Comparison of ENCODE assay signal across 24 cellular contexts in the genomic region with DNA sequence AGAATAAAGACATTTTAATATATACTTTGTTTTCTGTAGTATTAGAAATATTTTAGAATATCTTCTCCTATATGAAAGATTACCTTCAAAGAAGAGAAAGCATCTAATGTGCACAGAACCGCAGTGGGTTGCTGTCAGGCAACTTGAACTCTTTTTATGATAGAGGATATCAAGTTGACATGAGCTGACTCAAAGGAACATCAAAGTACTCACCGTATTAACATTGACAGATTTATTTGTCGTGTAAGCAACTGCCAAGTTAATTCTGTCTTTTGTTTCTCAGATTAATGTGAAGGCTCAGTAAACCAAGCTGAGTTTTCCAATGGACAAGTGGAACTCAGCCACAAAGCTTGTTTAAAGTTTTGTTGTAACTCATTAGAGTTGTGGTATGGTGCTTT. TPM values are rescaled to one million over a fixed set of nuclear protein-coding genes. Genes with fewer than 3 reads are reported as not detected.
DNase-seq lines count a peak whose midpoint lies in the region; ATAC-seq, FAIRE-seq and TF ChIP-seq lines count a peak whose summit lies in the region.
"Had no signal": no experiment of that assay in that cellular context is flagged by ENCODE, and none has a peak within 500 bp of the region (broad histone marks: within the 10 kb centered on the region; RNA-seq: fewer than 3 reads in every experiment).

No MANE protein-coding gene starts in this region.

- no peak overlapping the region for H3K27ac Mint-ChIP-seq in MCF 10A (ENCODE audit: low read depth, unreplicated experiment)
- H3K27ac Mint-ChIP-seq in activated CD4-positive, alpha-beta T cell treated with anti-CD3 and anti-CD28 coated beads, Interleukin-2, amount 10 ng/mL, durations not matched to agents 24 days and 14 days: no peak overlapping the region
- no peak overlapping the region for H3K27ac Mint-ChIP-seq in activated CD4-positive, alpha-beta T cell treated with anti-CD3 and anti-CD28 coated beads, Interleukin-2, amount 10 ng/mL, durations not matched to agents 7 days and 5 days
- H3K27ac Mint-ChIP-seq: nephron had no signal

- H2AFZ ChIP-seq in OCI-LY1 (ENCODE audit: low read length): 0 out of 2 replicates have a peak overlapping the region, but pooled peaks have one; percentile 4
- no peak overlapping the region for H2AFZ ChIP-seq in endothelial cell of umbilical vein (ENCODE audit: low read depth, low read length)

- TF ChIP-seq CTCF in MCF 10A (IDR thresholded peaks at IDR 0.05; ENCODE audit: unreplicated experiment): no peak
- TF ChIP-seq CTCF in breast epithelium (IDR thresholded peaks at IDR 0.05): no peak
- no peak for TF ChIP-seq CTCF in OCI-LY1 (IDR thresholded peaks at IDR 0.05; ENCODE audit: low read length)
- no peak for TF ChIP-seq CTCF in endothelial cell of umbilical vein (IDR thresholded peaks at IDR 0.05; ENCODE audit: extremely low read depth in 1 of 2, insufficient read depth in 1 of 2, low read depth in 1 of 2, low read length in 2 of 2)

- no peak for DNase-seq in MCF 10A (ENCODE audit: unreplicated experiment)
- DNase-seq in breast epithelium (ENCODE audit: low spot score in 2 of 2): no peak
- no peak for DNase-seq in endothelial cell of umbilical vein (ENCODE audit: low read depth, low spot score)
- no peak for DNase-seq in activated CD4-positive, alpha-beta T cell treated with anti-CD3 and anti-CD28 coated beads, Interleukin-2, amount 10 ng/mL, durations not matched to agents 24 days and 14 days
- DNase-seq in activated CD4-positive, alpha-beta T cell treated with anti-CD3 and anti-CD28 coated beads, Interleukin-2, amount 10 ng/mL, durations not matched to agents 7 days and 5 days: no peak
- DNase-seq: activated CD8-positive, alpha-beta memory T cell treated with anti-CD3 and anti-CD28 coated beads for 24 hours; activated effector memory CD4-positive, alpha-beta T cell treated with anti-CD3 and anti-CD28 coated beads, Interleukin-2, amount 50 U/mL, for 16 hours; BE2C; GF-D8; heart left ventricle; Kasumi-1; lower lobe of right lung; mucosa of descending colon; NCI-H1048; NCI-H1694; NCI-H524; pancreas; RPMI8226; stimulated activated CD4-positive, alpha-beta T cell treated with anti-CD3 and anti-CD28 coated beads, Interleukin-2, amount 100 ng/mL, for 48 hours had no signal

- H3K4me3 ChIP-seq in breast epithelium: no peak overlapping the region
- no peak overlapping the region for H3K4me3 ChIP-seq in OCI-LY1 (ENCODE audit: low read depth, low read length, poor library complexity, severe bottlenecking)
- no peak overlapping the region for H3K4me3 ChIP-seq in endothelial cell of umbilical vein (replicated peaks in 1 of 3; ENCODE audit: insufficient read depth in 1 of 3, low read depth in 1 of 3, low read length in 3 of 3)
- no peak overlapping the region for H3K4me3 ChIP-seq in thymus (ENCODE audit: low read length)
- H3K4me3 ChIP-seq: heart left ventricle, mucosa of descending colon, SK-N-MC had no signal

- H3K9me3 Mint-ChIP-seq in MCF 10A (ENCODE audit: unreplicated experiment): no peaks in the 10 kb centered on the region
- no peaks in the 10 kb centered on the region for H3K9me3 Mint-ChIP-seq in activated CD4-positive, alpha-beta T cell treated with anti-CD3 and anti-CD28 coated beads, Interleukin-2, amount 10 ng/mL, durations not matched to agents 24 days and 14 days
- no peaks in the 10 kb centered on the region for H3K9me3 Mint-ChIP-seq in activated CD4-positive, alpha-beta T cell treated with anti-CD3 and anti-CD28 coated beads, Interleukin-2, amount 10 ng/mL, durations not matched to agents 7 days and 5 days
- H3K9me3 Mint-ChIP-seq: nephron had no signal

- BruUV-seq in MCF 10A (replicated peaks; lab: Mats Ljungman, UMichigan) (no TSS peak), endothelial cell of umbilical vein (replicated peaks; lab: Mats Ljungman, UMichigan) (no TSS peak)

- no peaks in the 10 kb centered on the region for H3K9me1 ChIP-seq in endothelial cell of umbilical vein (replicated peaks; ENCODE audit: control insufficient read depth, extremely low read depth, insufficient read depth, low read length)

- H3K9me3 ChIP-seq in breast epithelium (no peaks in the 10 kb centered on the region), OCI-LY1 (ENCODE audit: low read length) (no peaks in the 10 kb centered on the region), endothelial cell of umbilical vein (replicated peaks; ENCODE audit: control insufficient read depth, insufficient read depth, low read length) (no peaks in the 10 kb centered on the region), thymus (ENCODE audit: control insufficient read depth) (no peaks in the 10 kb centered on the region)
- H3K9me3 ChIP-seq: BE2C, heart left ventricle, lower lobe of right lung, mucosa of descending colon, pancreas had no signal

- peak overlapping the region; percentile 46 for H3K4me3 Mint-ChIP-seq in MCF 10A (ENCODE audit: unreplicated experiment)
- H3K4me3 Mint-ChIP-seq in activated CD4-positive, alpha-beta T cell treated with anti-CD3 and anti-CD28 coated beads, Interleukin-2, amount 10 ng/mL, durations not matched to agents 24 days and 14 days: no peak overlapping the region
- H3K4me3 Mint-ChIP-seq in activated CD4-positive, alpha-beta T cell treated with anti-CD3 and anti-CD28 coated beads, Interleukin-2, amount 10 ng/mL, durations not matched to agents 7 days and 5 days: no peak overlapping the region

- H3K27me3 Mint-ChIP-seq in MCF 10A (ENCODE audit: insufficient read depth, unreplicated experiment): peaks cover 11% of the 10 kb centered on the region
- peaks cover 17% of the 10 kb centered on the region for H3K27me3 Mint-ChIP-seq in activated CD4-positive, alpha-beta T cell treated with anti-CD3 and anti-CD28 coated beads, Interleukin-2, amount 10 ng/mL, durations not matched to agents 24 days and 14 days
- peaks cover 16% of the 10 kb centered on the region for H3K27me3 Mint-ChIP-seq in activated CD4-positive, alpha-beta T cell treated with anti-CD3 and anti-CD28 coated beads, Interleukin-2, amount 10 ng/mL, durations not matched to agents 7 days and 5 days

- H3K4me1 ChIP-seq in breast epithelium: no peaks in the 10 kb centered on the region
- H3K4me1 ChIP-seq in OCI-LY1 (ENCODE audit: insufficient read depth, low read length, severe bottlenecking): peaks cover 25% of the 10 kb centered on the region
- peaks cover 16% of the 10 kb centered on the region for H3K4me1 ChIP-seq in endothelial cell of umbilical vein (ENCODE audit: control insufficient read depth, extremely low read depth, insufficient read depth, low read length)
- H3K4me1 ChIP-seq in thymus (ENCODE audit: control insufficient read depth, insufficient read depth, low read length): peaks cover 5% of the 10 kb centered on the region
- H3K4me1 ChIP-seq: BE2C had no signal

- H3K79me2 ChIP-seq in OCI-LY1 (ENCODE audit: insufficient read depth, low read length): peaks cover 14% of the 10 kb centered on the region
- H3K79me2 ChIP-seq in endothelial cell of umbilical vein (ENCODE audit: control insufficient read depth, insufficient read depth, low read length): peaks cover 10% of the 10 kb centered on the region

- dilution Hi-C loops in endothelial cell of umbilical vein (cut with MboI; ENCODE audit: extremely low pct_ligation_motif_present, low sequenced_read_pairs): no loop called here

- H3K27me3 ChIP-seq in breast epithelium (no peaks in the 10 kb centered on the region), OCI-LY1 (ENCODE audit: insufficient read depth, low read length) (no peaks in the 10 kb centered on the region), endothelial cell of umbilical vein (ENCODE audit: control insufficient read depth in 2 of 2, insufficient read depth in 2 of 2, low read length in 2 of 2) (peaks cover 3 to 6% of the 10 kb centered on the region in 2 experiments), thymus (ENCODE audit: control insufficient read depth, insufficient read depth) (no peaks in the 10 kb centered on the region)
- H3K27me3 ChIP-seq: heart left ventricle, pancreas had no signal

- FAIRE-seq in endothelial cell of umbilical vein (lab: Jason Lieb, UNC): no peak
- FAIRE-seq: pancreas had no signal

- no peak overlapping the region for H3K27ac ChIP-seq in breast epithelium
- no peak overlapping the region for H3K27ac ChIP-seq in OCI-LY1 (ENCODE audit: low read depth, low read length, poor library complexity, severe bottlenecking)
- no peak overlapping the region for H3K27ac ChIP-seq in endothelial cell of umbilical vein (ENCODE audit: insufficient read depth, low read depth, low read length)
- peak overlapping the region; percentile 18 for H3K27ac ChIP-seq in thymus (ENCODE audit: low read depth)
- H3K27ac ChIP-seq: heart left ventricle, lower lobe of right lung, SK-N-MC had no signal

- no peak overlapping the region for H3K4me2 ChIP-seq in OCI-LY1 (ENCODE audit: low read length)
- H3K4me2 ChIP-seq in endothelial cell of umbilical vein (ENCODE audit: insufficient read depth, low read length): peak overlapping the region; percentile 57

- no peak for ATAC-seq in GM18873 (IDR thresholded peaks at IDR 0.05; ENCODE audit: low FRiP score, unreplicated experiment)
- ATAC-seq: heart left ventricle, lower lobe of right lung, mucosa of descending colon, pancreas had no signal

- WGBS in thymus: 91% methylated on average over 3 of the region's 3 CpGs

- intact Hi-C loops in MCF 10A (cut with micrococcal nuclease) (loop anchor here (2.0 kb wide), 1 partner anchor 153 kb away; no protein-coding TSS in a partner anchor), breast epithelium (cut with DNase I; ENCODE audit: low total_unique reads) (no loop called here), endothelial cell of umbilical vein (cut with micrococcal nuclease) (no loop called here)
- intact Hi-C loops in activated CD4-positive, alpha-beta T cell treated with anti-CD3 and anti-CD28 coated beads, Interleukin-2, amount 10 ng/mL, durations not matched to agents 24 days and 14 days (cut with micrococcal nuclease): no loop called here

- H3K36me3 Mint-ChIP-seq in MCF 10A (ENCODE audit: insufficient read depth, unreplicated experiment): no peaks in the 10 kb centered on the region
- H3K36me3 Mint-ChIP-seq in activated CD4-positive, alpha-beta T cell treated with anti-CD3 and anti-CD28 coated beads, Interleukin-2, amount 10 ng/mL, durations not matched to agents 24 days and 14 days (ENCODE audit: low read depth): no peaks in the 10 kb centered on the region
- H3K36me3 Mint-ChIP-seq in activated CD4-positive, alpha-beta T cell treated with anti-CD3 and anti-CD28 coated beads, Interleukin-2, amount 10 ng/mL, durations not matched to agents 7 days and 5 days (ENCODE audit: low read depth): peaks cover 2% of the 10 kb centered on the region

- H3K4me1 Mint-ChIP-seq in MCF 10A (ENCODE audit: insufficient read depth, unreplicated experiment): peaks cover 7% of the 10 kb centered on the region
- H3K4me1 Mint-ChIP-seq in activated CD4-positive, alpha-beta T cell treated with anti-CD3 and anti-CD28 coated beads, Interleukin-2, amount 10 ng/mL, durations not matched to agents 24 days and 14 days: peaks cover 11% of the 10 kb centered on the region
- H3K4me1 Mint-ChIP-seq in activated CD4-positive, alpha-beta T cell treated with anti-CD3 and anti-CD28 coated beads, Interleukin-2, amount 10 ng/mL, durations not matched to agents 7 days and 5 days: peaks cover 23% of the 10 kb centered on the region

- POLR2A ChIA-PET in MCF 10A (lab: Yijun Ruan, JAX) (interaction anchor here (0.7 to 5.3 kb wide), 9 partner anchors 11 to 186 kb away, joined by 3 to 121 read pairs (median 8); a partner anchor contains a TSS), endothelial cell of umbilical vein (lab: Charles Lee) (no interaction called here)
- POLR2A ChIA-PET in activated CD4-positive, alpha-beta T cell treated with anti-CD3 and anti-CD28 coated beads, Interleukin-2, amount 10 ng/mL, durations not matched to agents 7 days and 5 days (lab: Charles Lee): no interaction called here

- TF ChIP-seq POLR2A in breast epithelium (IDR thresholded peaks at IDR 0.05): no peak
- no peak for TF ChIP-seq POLR2A in endothelial cell of umbilical vein (IDR thresholded peaks at IDR 0.05; ENCODE audit: low read depth, low read length)

- no peaks in the 10 kb centered on the region for H3K9me2 ChIP-seq in OCI-LY1 (ENCODE audit: low read depth, low read length)

- H3K9ac ChIP-seq in OCI-LY1 (ENCODE audit: low read length) (no peak overlapping the region), endothelial cell of umbilical vein (replicated peaks; ENCODE audit: extremely low read depth, insufficient read depth, low read length) (no peak overlapping the region)

- H4K20me1 ChIP-seq in OCI-LY1 (ENCODE audit: insufficient read depth, low read length) (no peaks in the 10 kb centered on the region), endothelial cell of umbilical vein (replicated peaks; ENCODE audit: control insufficient read depth, extremely low read depth, insufficient read depth, low read length) (no peaks in the 10 kb centered on the region)

- CTCF ChIA-PET in MCF 10A (lab: Yijun Ruan, JAX) (interaction anchor here (0.6 to 2.1 kb wide), 7 partner anchors 11 to 185 kb away, joined by 3 to 21 read pairs (median 3); a partner anchor contains a TSS), endothelial cell of umbilical vein (lab: Charles Lee) (interaction anchor here (1.0 to 5.8 kb wide), 2 partner anchors 12 to 17 kb away, joined by 4 to 35 read pairs; a partner anchor contains a TSS)
- CTCF ChIA-PET in activated CD4-positive, alpha-beta T cell treated with anti-CD3 and anti-CD28 coated beads, Interleukin-2, amount 10 ng/mL, durations not matched to agents 7 days and 5 days (lab: Charles Lee): interaction anchor here (0.6 to 4.5 kb wide), 3 partner anchors 13 to 33 kb away, joined by 3 to 29 read pairs (median 26); a partner anchor contains a TSS

- H3F3A ChIP-seq in OCI-LY1 (ENCODE audit: insufficient read depth, low read length): no peaks in the 10 kb centered on the region

- H3K36me3 ChIP-seq in breast epithelium: no peaks in the 10 kb centered on the region
- H3K36me3 ChIP-seq in OCI-LY1 (ENCODE audit: insufficient read depth, low read length): peaks cover 3% of the 10 kb centered on the region; the same call in 1 of the 2 replicates
- no peaks in the 10 kb centered on the region for H3K36me3 ChIP-seq in endothelial cell of umbilical vein (ENCODE audit: control insufficient read depth in 2 of 2, extremely low read depth in 1 of 2, insufficient read depth in 2 of 2, low read length in 2 of 2)
- H3K36me3 ChIP-seq in thymus (ENCODE audit: control insufficient read depth, insufficient read depth): no peaks in the 10 kb centered on the region
- H3K36me3 ChIP-seq: BE2C, heart left ventricle, lower lobe of right lung, pancreas had no signal

RNA-seq across cellular contexts. Expression of a gene that starts 2.2 kb away (rescaled TPM):
- 27.7 and 29.6 TPM in 2 replicates for total RNA-seq in MCF 10A (2022)
- total RNA-seq in breast epithelium: 10 to 100 TPM; 53.1 to 75.8 (median 54.7) TPM
- 38.0 and 38.2 TPM in 2 replicates for total RNA-seq in endothelial cell of umbilical vein
- 10.2 and 14.6 TPM in 2 replicates for polyA plus RNA-seq in endothelial cell of umbilical vein
- 26.9 and 28.0 TPM in 2 replicates for polyA plus RNA-seq in endothelial cell of umbilical vein (2011; cell fraction: cytosol; rRNA removed)
- polyA plus RNA-seq in endothelial cell of umbilical vein (2011; cell fraction: nucleus; rRNA removed): 9.6 and 13.5 TPM in 2 replicates
- 37.0 and 49.4 TPM in 2 replicates for polyA plus RNA-seq in endothelial cell of umbilical vein (2012)
- polyA minus RNA-seq in endothelial cell of umbilical vein: 5.8 and 6.1 TPM in 2 replicates
- 5.0 TPM for polyA minus RNA-seq in endothelial cell of umbilical vein (2011; cell fraction: cytosol; rRNA and poly(A)+ RNA removed)
- 7.0 and 7.9 TPM in 2 replicates for polyA minus RNA-seq in endothelial cell of umbilical vein (2011; cell fraction: nucleus; rRNA and poly(A)+ RNA removed)
- 45.0 TPM for polyA plus RNA-seq in thymus
- 18.0 and 19.9 TPM in 2 replicates for total RNA-seq in activated CD4-positive, alpha-beta T cell treated with anti-CD3 and anti-CD28 coated beads, Interleukin-2, amount 10 ng/mL, durations not matched to agents 24 days and 14 days
- 10 to 100 TPM; 18.7 to 21.1 TPM for total RNA-seq in activated CD4-positive, alpha-beta T cell treated with anti-CD3 and anti-CD28 coated beads, Interleukin-2, amount 10 ng/mL, durations not matched to agents 7 days and 5 days

RNA-seq across cellular contexts. Expression of a gene that starts 18.1 kb away (rescaled TPM):
- total RNA-seq in MCF 10A (2022) (37.2 and 47.7 TPM in 2 replicates), breast epithelium (10 to 100 TPM; 34.7 to 46.0 (median 36.2) TPM), endothelial cell of umbilical vein (24.3 and 27.8 TPM in 2 replicates)
- polyA plus RNA-seq in endothelial cell of umbilical vein (1.2 and 2.2 TPM in 2 replicates), thymus (39.2 TPM)
- 4.0 and 4.3 TPM in 2 replicates for polyA plus RNA-seq in endothelial cell of umbilical vein (2011; cell fraction: cytosol; rRNA removed)
- 6.3 and 9.3 TPM in 2 replicates for polyA plus RNA-seq in endothelial cell of umbilical vein (2011; cell fraction: nucleus; rRNA removed)
- polyA plus RNA-seq in endothelial cell of umbilical vein (2012): 16.2 and 23.6 TPM in 2 replicates
- 3.5 and 3.6 TPM in 2 replicates for polyA minus RNA-seq in endothelial cell of umbilical vein
- polyA minus RNA-seq in endothelial cell of umbilical vein (2011; cell fraction: cytosol; rRNA and poly(A)+ RNA removed): 3.0 TPM
- 7.5 and 8.0 TPM in 2 replicates for polyA minus RNA-seq in endothelial cell of umbilical vein (2011; cell fraction: nucleus; rRNA and poly(A)+ RNA removed)
- total RNA-seq in activated CD4-positive, alpha-beta T cell treated with anti-CD3 and anti-CD28 coated beads, Interleukin-2, amount 10 ng/mL, durations not matched to agents 24 days and 14 days: 24.2 and 28.4 TPM in 2 replicates
- 10 to 100 TPM; 17.6 to 20.1 TPM for total RNA-seq in activated CD4-positive, alpha-beta T cell treated with anti-CD3 and anti-CD28 coated beads, Interleukin-2, amount 10 ng/mL, durations not matched to agents 7 days and 5 days
